8 cellular contexts compared by ENCODE assay signal in the genomic region with DNA sequence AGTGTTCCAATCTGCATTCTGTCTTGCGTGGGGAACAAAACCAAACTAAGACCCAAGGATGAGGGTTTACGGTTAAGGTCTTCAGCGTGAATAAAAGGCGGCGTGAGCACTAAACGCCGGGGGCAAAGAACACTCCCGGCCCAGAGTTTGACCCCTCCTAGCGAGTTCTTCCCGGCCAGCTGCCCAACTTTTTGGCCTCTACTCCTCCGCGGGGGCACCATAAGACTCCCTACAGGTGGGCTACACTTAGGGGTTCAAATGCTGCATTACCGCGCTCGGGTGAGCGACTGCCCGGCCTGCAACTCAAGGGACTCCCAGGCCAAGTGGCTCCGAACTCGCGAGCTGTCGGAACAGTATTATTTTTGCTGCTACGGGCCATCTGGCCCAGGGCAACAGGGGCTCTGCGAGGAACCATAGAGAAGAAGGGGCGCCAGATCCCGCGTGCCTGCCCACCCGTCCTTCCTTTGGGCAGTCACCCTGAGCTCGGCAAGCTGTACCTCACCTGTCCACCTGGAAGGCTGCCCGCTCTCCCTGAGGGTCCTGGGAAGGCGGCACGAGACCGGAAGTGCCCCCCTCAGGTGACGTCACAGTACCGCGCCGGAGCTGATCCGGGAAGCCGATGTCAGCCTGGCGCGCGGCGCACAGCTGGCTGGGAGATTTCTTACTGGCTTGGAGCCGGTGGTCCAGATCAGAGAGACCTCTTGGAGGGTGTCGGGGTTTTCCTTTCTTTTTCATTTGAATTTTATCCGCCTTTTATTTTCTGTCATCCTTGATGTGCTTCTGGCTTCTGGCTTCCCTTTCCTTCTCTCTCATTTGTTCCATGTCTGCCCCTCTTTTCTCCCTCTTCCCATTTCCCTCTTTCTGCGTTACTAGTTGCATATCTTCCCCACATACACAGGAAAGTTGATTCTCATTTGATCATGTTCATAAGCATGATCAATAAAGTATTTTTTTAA. TPM values are rescaled to one million over a fixed set of nuclear protein-coding genes. Genes with fewer than 3 reads are reported as not detected.
DNase-seq lines count a peak whose midpoint lies in the region; ATAC-seq, FAIRE-seq and TF ChIP-seq lines count a peak whose summit lies in the region.

A gene (minus strand): TSS at position 567 of the 956 bp plus-strand sequence. CDS start 21,638 bp downstream, outside the sequence.

- H3K4me2 ChIP-seq in OCI-LY1 (ENCODE audit: low read length): peak within 1 kb of the TSS; percentile 76
- H3K4me2 ChIP-seq in endothelial cell of umbilical vein (ENCODE audit: insufficient read depth, low read length): peak within 1 kb of the TSS; percentile 95

- H3F3A ChIP-seq in OCI-LY1 (ENCODE audit: insufficient read depth, low read length): no peaks in the 10 kb centered on the region

- peak within 1 kb of the TSS; percentile 95 for H3K4me3 Mint-ChIP-seq in Calu3 (ENCODE audit: low read depth, unreplicated experiment)

- POLR2A ChIA-PET in endothelial cell of umbilical vein (lab: Charles Lee): interaction anchor here (0.6 to 1.1 kb wide), 2 partner anchors 163 to 172 kb away, joined by 3 read pairs; a partner anchor contains a TSS

- H3K4me3 ChIP-seq in HUES48 (ENCODE audit: low read depth, low read length) (peak within 1 kb of the TSS; percentile 83), OCI-LY1 (ENCODE audit: low read depth, low read length, poor library complexity, severe bottlenecking) (peak within 1 kb of the TSS; percentile 77), endothelial cell of umbilical vein (replicated peaks in 1 of 3; ENCODE audit: insufficient read depth in 1 of 3, low read depth in 1 of 3, low read length in 3 of 3) (peak within 1 kb of the TSS; percentile 51 to 89 (median 66))

- dilution Hi-C loops in endothelial cell of umbilical vein (cut with MboI; ENCODE audit: extremely low pct_ligation_motif_present, low sequenced_read_pairs): no loop called here

- peaks cover 20% of the 10 kb centered on the region for H3K79me2 ChIP-seq in OCI-LY1 (ENCODE audit: insufficient read depth, low read length)
- peaks cover 10% of the 10 kb centered on the region for H3K79me2 ChIP-seq in endothelial cell of umbilical vein (ENCODE audit: control insufficient read depth, insufficient read depth, low read length)

- H3K27ac ChIP-seq in HUES48 (ENCODE audit: low read depth, low read length): peak within 1 kb of the TSS; percentile 91
- peak within 1 kb of the TSS; percentile 58 for H3K27ac ChIP-seq in OCI-LY1 (ENCODE audit: low read depth, low read length, poor library complexity, severe bottlenecking)
- H3K27ac ChIP-seq in endothelial cell of umbilical vein (ENCODE audit: insufficient read depth, low read depth, low read length): peak within 1 kb of the TSS; percentile 72

- intact Hi-C loops in Calu3 (cut with micrococcal nuclease; ENCODE audit: unreplicated experiment): no loop called here
- intact Hi-C loops in endothelial cell of umbilical vein (cut with micrococcal nuclease): loop anchor here (1.0 to 10.0 kb wide), 4 partner anchors 140 to 378 kb away; a partner anchor contains a TSS

- H3K9me2 ChIP-seq in OCI-LY1 (ENCODE audit: low read depth, low read length): no peaks in the 10 kb centered on the region

- H2AFZ ChIP-seq in OCI-LY1 (ENCODE audit: low read length): peak within 1 kb of the TSS; percentile 92
- peak within 1 kb of the TSS; percentile 96 for H2AFZ ChIP-seq in endothelial cell of umbilical vein (ENCODE audit: low read depth, low read length)

- no peaks in the 10 kb centered on the region for H3K9me3 Mint-ChIP-seq in Calu3 (ENCODE audit: low read depth, unreplicated experiment)

- no peaks in the 10 kb centered on the region for H3K9me1 ChIP-seq in endothelial cell of umbilical vein (replicated peaks; ENCODE audit: control insufficient read depth, extremely low read depth, insufficient read depth, low read length)

- H3K36me3 ChIP-seq in HUES48 (ENCODE audit: control insufficient read depth, insufficient read depth, low read length): no peaks in the 10 kb centered on the region
- peaks cover 12% of the 10 kb centered on the region for H3K36me3 ChIP-seq in OCI-LY1 (ENCODE audit: insufficient read depth, low read length)
- no peaks in the 10 kb centered on the region for H3K36me3 ChIP-seq in endothelial cell of umbilical vein (ENCODE audit: control insufficient read depth in 2 of 2, extremely low read depth in 1 of 2, insufficient read depth in 2 of 2, low read length in 2 of 2)

- H3K9me3 ChIP-seq in HUES48 (ENCODE audit: control insufficient read depth, insufficient read depth, low read length) (no peaks in the 10 kb centered on the region), OCI-LY1 (ENCODE audit: low read length) (peaks cover 5% of the 10 kb centered on the region), endothelial cell of umbilical vein (replicated peaks; ENCODE audit: control insufficient read depth, insufficient read depth, low read length) (no peaks in the 10 kb centered on the region)

- peak; percentile 95 for FAIRE-seq in endothelial cell of umbilical vein (lab: Jason Lieb, UNC)

- ATAC-seq in GM21423 (IDR thresholded peaks at IDR 0.05; ENCODE audit: unreplicated experiment): peak; percentile 94

- peak; percentile 90 for TF ChIP-seq POLR2A in endothelial cell of umbilical vein (IDR thresholded peaks at IDR 0.05; ENCODE audit: low read depth, low read length)

- BruUV-seq in Calu3 (replicated peaks; lab: Mats Ljungman, UMichigan) (TSS peak; percentile 60), endothelial cell of umbilical vein (replicated peaks; lab: Mats Ljungman, UMichigan) (TSS peak; percentile 73)

- peak within 1 kb of the TSS; percentile 97 for H3K27ac Mint-ChIP-seq in Calu3 (ENCODE audit: unreplicated experiment)

- no peak for TF ChIP-seq CTCF in Calu3 (IDR thresholded peaks at IDR 0.05; ENCODE audit: unreplicated experiment)
- TF ChIP-seq CTCF in OCI-LY1 (IDR thresholded peaks at IDR 0.05; ENCODE audit: low read length): no peak
- no peak for TF ChIP-seq CTCF in endothelial cell of umbilical vein (IDR thresholded peaks at IDR 0.05; ENCODE audit: extremely low read depth in 1 of 2, insufficient read depth in 1 of 2, low read depth in 1 of 2, low read length in 2 of 2)

- H4K20me1 ChIP-seq in OCI-LY1 (ENCODE audit: insufficient read depth, low read length) (no peaks in the 10 kb centered on the region), endothelial cell of umbilical vein (replicated peaks; ENCODE audit: control insufficient read depth, extremely low read depth, insufficient read depth, low read length) (no peaks in the 10 kb centered on the region)

- H3K27me3 Mint-ChIP-seq in Calu3 (ENCODE audit: unreplicated experiment): no peaks in the 10 kb centered on the region

- H3K9ac ChIP-seq in HUES48 (ENCODE audit: low read depth, low read length) (peak within 1 kb of the TSS; percentile 96), OCI-LY1 (ENCODE audit: low read length) (peak within 1 kb of the TSS; percentile 94), endothelial cell of umbilical vein (replicated peaks; ENCODE audit: extremely low read depth, insufficient read depth, low read length) (peak within 1 kb of the TSS; percentile 73)

- CTCF ChIA-PET in Calu3 (lab: Charles Lee): interaction anchor here (0.5 to 1.2 kb wide), 2 partner anchors 12 to 56 kb away, joined by 4 to 5 read pairs; no protein-coding TSS in a partner anchor
- CTCF ChIA-PET in endothelial cell of umbilical vein (lab: Charles Lee): interaction anchor here (1.0 to 3.4 kb wide), 5 partner anchors 41 to 162 kb away, joined by 3 to 16 read pairs (median 5); no protein-coding TSS in a partner anchor

- H3K4me1 ChIP-seq in HUES48 (ENCODE audit: control insufficient read depth, insufficient read depth, low read length) (no peaks in the 10 kb centered on the region), OCI-LY1 (ENCODE audit: insufficient read depth, low read length, severe bottlenecking) (peaks cover 9% of the 10 kb centered on the region), endothelial cell of umbilical vein (ENCODE audit: control insufficient read depth, extremely low read depth, insufficient read depth, low read length) (no peaks in the 10 kb centered on the region)

- H3K4me1 Mint-ChIP-seq in Calu3 (ENCODE audit: low read depth, unreplicated experiment): no peaks in the 10 kb centered on the region

- peak; percentile 94 for DNase-seq in Calu3
- DNase-seq in activated CD8-positive, alpha-beta memory T cell treated with anti-CD3 and anti-CD28 coated beads, Interleukin-2, amount 50 U/mL, for 48 hours: peak; percentile 96
- peak; percentile 87 for DNase-seq in endothelial cell of umbilical vein (ENCODE audit: low read depth, low spot score)
- DNase-seq in midbrain (lab: John Stamatoyannopoulos, UW): peak; percentile 85
- DNase-seq in stimulated activated CD8-positive, alpha-beta memory T cell treated with anti-CD3 and anti-CD28 coated beads, Interleukin-15, amount 100 ng/mL, for 48 hours (ENCODE audit: low read depth in 2 of 2): peak; percentile 80 to 81

- H3K36me3 Mint-ChIP-seq in Calu3 (ENCODE audit: insufficient read depth, unreplicated experiment): peaks cover 17% of the 10 kb centered on the region

- H3K27me3 ChIP-seq in HUES48 (ENCODE audit: control insufficient read depth, insufficient read depth, low read length) (peaks cover 9% of the 10 kb centered on the region; the same call in 1 of the 2 replicates), OCI-LY1 (ENCODE audit: insufficient read depth, low read length) (no peaks in the 10 kb centered on the region), endothelial cell of umbilical vein (ENCODE audit: control insufficient read depth in 2 of 2, insufficient read depth in 2 of 2, low read length in 2 of 2) (peaks cover 0 to 2% of the 10 kb centered on the region in 2 experiments)

TF ChIP-seq in endothelial cell of umbilical vein, 7 proteins besides CTCF, POLR2A, EP300 and RAD21:
- TF ChIP-seq POLR2AphosphoS5 (IDR thresholded peaks at IDR 0.05; ENCODE audit: insufficient read depth, low read depth, low read length) (peak; percentile 89), MYC (IDR thresholded peaks at IDR 0.05; ENCODE audit: low read depth, low read length) (peak; percentile 83), EZH2 (IDR thresholded peaks at IDR 0.05; ENCODE audit: borderline replicate concordance, low read depth, low read length, severe bottlenecking) (no peak)
- TF ChIP-seq, protein P1, sequence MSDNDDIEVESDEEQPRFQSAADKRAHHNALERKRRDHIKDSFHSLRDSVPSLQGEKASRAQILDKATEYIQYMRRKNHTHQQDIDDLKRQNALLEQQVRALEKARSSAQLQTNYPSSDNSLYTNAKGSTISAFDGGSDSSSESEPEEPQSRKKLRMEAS (IDR thresholded peaks at IDR 0.05; ENCODE audit: insufficient read depth, insufficient read length): peak; percentile 37

RNA-seq across cellular contexts. Expression of the gene that starts here (rescaled TPM):
- total RNA-seq in Calu3 (2022) (18.1 and 21.5 TPM in 2 replicates), endothelial cell of umbilical vein (24.0 and 24.2 TPM in 2 replicates)
- polyA plus RNA-seq in endothelial cell of umbilical vein: 8.6 and 12.3 TPM in 2 replicates
- 11.4 and 12.7 TPM in 2 replicates for polyA plus RNA-seq in endothelial cell of umbilical vein (2011; cell fraction: cytosol; rRNA removed)
- 20.7 and 21.9 TPM in 2 replicates for polyA plus RNA-seq in endothelial cell of umbilical vein (2011; cell fraction: nucleus; rRNA removed)
- polyA plus RNA-seq in endothelial cell of umbilical vein (2012): 18.7 and 25.4 TPM in 2 replicates
- polyA minus RNA-seq in endothelial cell of umbilical vein: 61.8 and 68.2 TPM in 2 replicates
- 9.9 TPM for polyA minus RNA-seq in endothelial cell of umbilical vein (2011; cell fraction: cytosol; rRNA and poly(A)+ RNA removed)
- polyA minus RNA-seq in endothelial cell of umbilical vein (2011; cell fraction: nucleus; rRNA and poly(A)+ RNA removed): 56.0 and 76.2 TPM in 2 replicates

Comparison
In these comparisons a context has a peak if more than half of its experiments do, and no peak if none do; other contexts are left out.
1. Peak in every context shown above with its lines: DNase-seq, ATAC-seq, H3K4me3 ChIP-seq and H3K27ac ChIP-seq.